ENCODE assay signal across 8 cellular contexts in genomic region chr18:72140007-72140406, GRCh38.
"Had no signal": no experiment of that assay in that cellular context is flagged by ENCODE, and none has a peak within 500 bp of the region (broad histone marks: within the 10 kb centered on the region; RNA-seq: fewer than 3 reads in every experiment).

No MANE protein-coding gene starts in this region.

- H3K4me3 ChIP-seq: GM12878 had no signal

- ATAC-seq: GM12878 had no signal

- FAIRE-seq: G401.6, GM12878, GM12891, GM12892, GM18507, GM19239 had no signal

- DNase-seq: GDM1, GF-D8 had no signal
